In the genomic region with DNA sequence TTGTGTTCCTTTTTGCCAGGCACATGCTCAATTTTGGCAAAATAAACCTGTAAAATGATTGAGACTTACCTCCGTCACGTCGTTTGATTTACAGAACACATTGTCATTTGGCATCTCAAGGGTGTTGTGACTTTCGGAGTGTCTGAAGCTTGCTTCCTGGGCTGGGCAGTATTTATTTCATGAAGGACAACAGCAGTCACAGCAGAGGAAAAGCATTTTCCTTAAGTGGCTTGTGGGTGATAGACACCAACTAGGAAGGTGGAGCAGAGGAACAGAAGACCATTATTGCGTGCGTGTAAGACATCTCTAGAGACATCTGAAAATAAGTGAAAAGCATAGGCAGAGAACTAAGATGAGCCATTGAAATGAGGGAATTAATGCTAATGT, we compare ENCODE assay signal across 23 cellular contexts.
"Had no signal": no experiment of that assay in that cellular context is flagged by ENCODE, and none has a peak within 500 bp of the region (broad histone marks: within the 10 kb centered on the region; RNA-seq: fewer than 3 reads in every experiment).

No MANE protein-coding gene starts in this region.

- H3K4me1 Mint-ChIP-seq: activated B cell treated with CpG ODN at 0.5 μM for 24 hours; activated naive CD8-positive, alpha-beta T cell treated with anti-CD3 and anti-CD28 coated beads, Interleukin-2, amount 10 ng/mL, durations not matched to agents 7 days and 5 days; activated T-helper 17 cell treated with anti-CD3 and anti-CD28 coated beads, Interleukin-2, amount 50 U/mL, for 72 hours; memory B cell; naive thymus-derived CD8-positive, alpha-beta T cell had no signal

- H3K4me1 ChIP-seq: heart right ventricle, prostate gland, right atrium auricular region, tibial artery, uterus had no signal

- H3K27ac ChIP-seq: cardiac muscle cell, esophagus muscularis mucosa, heart right ventricle, prostate gland, right atrium auricular region, tibial artery, uterus had no signal

- H3K36me3 ChIP-seq: cardiac muscle cell, esophagus muscularis mucosa, heart right ventricle, prostate gland, right atrium auricular region, tibial artery, uterus had no signal

- H3K4me3 Mint-ChIP-seq: activated B cell treated with CpG ODN at 0.5 μM for 24 hours; activated CD4-positive, alpha-beta memory T cell treated with anti-CD3 and anti-CD28 coated beads for 36 hours; activated naive CD8-positive, alpha-beta T cell treated with anti-CD3 and anti-CD28 coated beads, Interleukin-2, amount 10 ng/mL, durations not matched to agents 7 days and 5 days; activated T-helper 17 cell treated with anti-CD3 and anti-CD28 coated beads, Interleukin-2, amount 50 U/mL, for 72 hours; dendritic cell treated with granulocyte-macrophage colony-stimulating factor and Interleukin-4, amounts not matched to agents 40 ng/mL and 50 ng/mL, for 4 days; memory B cell; naive thymus-derived CD8-positive, alpha-beta T cell; T-helper 2 cell treated with Interferon-gamma antibody and Interleukin-4, amounts not matched to agents 5 μg/mL and 100 μg/mL, for 36 hours had no signal

- H3K9me3 ChIP-seq: esophagus muscularis mucosa, heart right ventricle, mucosa of descending colon, prostate gland, right atrium auricular region, tibial artery, uterus had no signal

- ATAC-seq: activated T-helper 17 cell treated with anti-CD3 and anti-CD28 coated beads, Interleukin-2, amount 50 U/mL, for 72 hours; heart right ventricle; naive thymus-derived CD8-positive, alpha-beta T cell had no signal

- H3K27ac Mint-ChIP-seq: activated B cell treated with CpG ODN at 0.5 μM for 24 hours; activated CD4-positive, alpha-beta memory T cell treated with anti-CD3 and anti-CD28 coated beads for 36 hours; activated naive CD8-positive, alpha-beta T cell treated with anti-CD3 and anti-CD28 coated beads, Interleukin-2, amount 10 ng/mL, durations not matched to agents 7 days and 5 days; activated T-helper 17 cell treated with anti-CD3 and anti-CD28 coated beads, Interleukin-2, amount 50 U/mL, for 72 hours; dendritic cell treated with granulocyte-macrophage colony-stimulating factor and Interleukin-4, amounts not matched to agents 40 ng/mL and 50 ng/mL, for 4 days; memory B cell; naive thymus-derived CD8-positive, alpha-beta T cell; T-helper 2 cell treated with Interferon-gamma antibody and Interleukin-4, amounts not matched to agents 5 μg/mL and 100 μg/mL, for 36 hours had no signal

- H3K27me3 ChIP-seq: cardiac muscle cell, esophagus muscularis mucosa, right atrium auricular region, tibial artery, uterus had no signal

- H3K9me3 Mint-ChIP-seq: activated B cell treated with CpG ODN at 0.5 μM for 24 hours; activated CD4-positive, alpha-beta memory T cell treated with anti-CD3 and anti-CD28 coated beads for 36 hours; activated naive CD8-positive, alpha-beta T cell treated with anti-CD3 and anti-CD28 coated beads, Interleukin-2, amount 10 ng/mL, durations not matched to agents 7 days and 5 days; activated T-helper 17 cell treated with anti-CD3 and anti-CD28 coated beads, Interleukin-2, amount 50 U/mL, for 72 hours; dendritic cell treated with granulocyte-macrophage colony-stimulating factor and Interleukin-4, amounts not matched to agents 40 ng/mL and 50 ng/mL, for 4 days; memory B cell; naive thymus-derived CD8-positive, alpha-beta T cell; T-helper 2 cell treated with Interferon-gamma antibody and Interleukin-4, amounts not matched to agents 5 μg/mL and 100 μg/mL, for 36 hours had no signal

- H3K4me3 ChIP-seq: cardiac muscle cell, esophagus muscularis mucosa, heart right ventricle, mucosa of descending colon, prostate gland, right atrium auricular region, tibial artery, uterus had no signal

- DNase-seq: activated B cell treated with CpG ODN at 0.5 μM for 24 hours; activated CD4-positive, alpha-beta memory T cell treated with anti-CD3 and anti-CD28 coated beads for 36 hours; activated CD4-positive, alpha-beta T cell treated with anti-CD3 and anti-CD28 coated beads for 4 hours; activated naive CD4-positive, alpha-beta T cell treated with Interleukin-2 at 50 U/mL for 16 hours; activated naive CD8-positive, alpha-beta T cell treated with anti-CD3 and anti-CD28 coated beads, Interleukin-2, amount 10 ng/mL, durations not matched to agents 7 days and 5 days; activated T-cell treated with anti-CD3 and anti-CD28 coated beads for 4 hours; amygdala; effector CD8-positive, alpha-beta T cell; heart right ventricle; mucosa of descending colon; naive thymus-derived CD8-positive, alpha-beta T cell; stimulated activated CD4-positive, alpha-beta T cell treated with anti-CD3 and anti-CD28 coated beads, Interleukin-2, amount 100 ng/mL, for 24 hours; stimulated activated naive CD4-positive, alpha-beta T cell treated with Interleukin-2 at 50 U/mL for 16 hours; tibial artery; uterus had no signal

- H3K36me3 Mint-ChIP-seq: activated CD4-positive, alpha-beta memory T cell treated with anti-CD3 and anti-CD28 coated beads for 36 hours; activated naive CD8-positive, alpha-beta T cell treated with anti-CD3 and anti-CD28 coated beads, Interleukin-2, amount 10 ng/mL, durations not matched to agents 7 days and 5 days; memory B cell; naive thymus-derived CD8-positive, alpha-beta T cell had no signal
